Comparison of ENCODE assay signal across 1 cellular context in genomic region chr19:18648971-18649310, GRCh38.
TF ChIP-seq lines count a peak whose summit lies in the region.

No MANE protein-coding gene starts in this region.

TF ChIP-seq in H1, 55 proteins besides CTCF, POLR2A, EP300 and RAD21:
- TF ChIP-seq RNF2 (IDR thresholded peaks at IDR 0.05; ENCODE audit: borderline replicate concordance, low read depth, low read length, missing control alignments, poor library complexity, severe bottlenecking) (no peak), BCL11A (IDR thresholded peaks at IDR 0.05; ENCODE audit: low read depth in 2 of 2, low read length in 2 of 2) (no peak), TBP (IDR thresholded peaks at IDR 0.05; ENCODE audit: low read depth, low read length) (no peak), POLR2AphosphoS5 (IDR thresholded peaks at IDR 0.05; ENCODE audit: low read depth, low read length) (no peak), E2F6 (IDR thresholded peaks at IDR 0.05) (no peak), MAFK (IDR thresholded peaks at IDR 0.05; ENCODE audit: low read depth, low read length) (no peak), BRCA1 (IDR thresholded peaks at IDR 0.05; ENCODE audit: low read depth, low read length) (no peak), CHD2 (IDR thresholded peaks at IDR 0.05; ENCODE audit: low read length) (no peak), POU5F1 (IDR thresholded peaks at IDR 0.05; ENCODE audit: low read depth, low read length) (no peak), SAP30 (IDR thresholded peaks at IDR 0.05; ENCODE audit: insufficient read depth, insufficient replicate concordance, low read length) (no peak), JUN (IDR thresholded peaks at IDR 0.05; ENCODE audit: low read depth, low read length) (no peak), BACH1 (IDR thresholded peaks at IDR 0.05; ENCODE audit: low read length) (no peak), KDM4A (IDR thresholded peaks at IDR 0.05; ENCODE audit: low read depth, low read length, severe bottlenecking) (no peak), RFX5 (IDR thresholded peaks at IDR 0.05; ENCODE audit: borderline replicate concordance, low read depth, low read length) (no peak), ATF2 (IDR thresholded peaks at IDR 0.05; ENCODE audit: low read length) (no peak), TEAD4 (IDR thresholded peaks at IDR 0.05; ENCODE audit: low read depth, low read length) (no peak), SUZ12 (IDR thresholded peaks at IDR 0.05; ENCODE audit: low read length) (no peak), EZH2 (IDR thresholded peaks at IDR 0.05; ENCODE audit: low read depth, low read length, severe bottlenecking) (no peak)
TF ChIP-seq in H1: peak in this region for 0.
